8 cellular contexts compared by ENCODE assay signal in the genomic region with DNA sequence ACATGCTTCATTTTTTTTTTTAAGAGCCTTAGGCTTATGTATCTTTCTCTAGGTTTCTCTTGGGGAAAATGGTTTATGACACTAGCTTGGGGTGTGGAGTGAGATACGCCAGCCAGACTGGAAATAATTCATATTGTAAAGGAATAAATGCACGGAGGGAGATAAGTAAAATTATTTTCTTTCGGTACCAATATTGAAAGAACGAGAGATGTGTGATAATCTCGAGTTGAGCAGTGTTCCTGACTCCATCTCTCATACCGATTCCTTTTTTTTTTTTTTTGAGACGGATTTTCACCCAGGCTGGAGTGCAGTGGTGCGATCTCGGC. TPM values are rescaled to one million over a fixed set of nuclear protein-coding genes. Genes with fewer than 3 reads are reported as not detected.
DNase-seq lines count a peak whose midpoint lies in the region; ATAC-seq and TF ChIP-seq lines count a peak whose summit lies in the region.

No MANE protein-coding gene starts in this region.

- no peak for ATAC-seq in activated B cell treated with CpG ODN at 0.5 μM for 24 hours (ENCODE audit: low read depth)
- ATAC-seq in HG03135 (IDR thresholded peaks at IDR 0.05; ENCODE audit: unreplicated experiment), result no peak
- no peak for ATAC-seq in HG02588 (IDR thresholded peaks at IDR 0.05; ENCODE audit: unreplicated experiment)

- peak overlapping the region; percentile 90 for H3K9ac ChIP-seq in skeletal muscle satellite cell (ENCODE audit: low read depth, low read length)

- H3K4me1 Mint-ChIP-seq in activated B cell treated with CpG ODN at 0.5 μM for 24 hours, result peaks cover 60% of the 10 kb centered on the region
- H3K4me1 Mint-ChIP-seq in glutamatergic neuron (ENCODE audit: low read depth, unreplicated experiment), result peaks cover 39% of the 10 kb centered on the region

- H3K36me3 Mint-ChIP-seq in activated B cell treated with CpG ODN at 0.5 μM for 24 hours (ENCODE audit: low read depth) (peaks cover 17% of the 10 kb centered on the region), glutamatergic neuron (ENCODE audit: unreplicated experiment) (no peaks in the 10 kb centered on the region)

- DNase-seq in HAP-1 (ENCODE audit: low spot score in 2 of 2), result no peak
- no peak for DNase-seq in activated B cell treated with CpG ODN at 0.5 μM for 24 hours
- no peak for DNase-seq in glutamatergic neuron
- no peak for DNase-seq in retina
- no peak for DNase-seq in activated effector memory CD4-positive, alpha-beta T cell treated with Interleukin-2 at 50 U/mL for 16 hours

- H3K4me3 Mint-ChIP-seq in activated B cell treated with CpG ODN at 0.5 μM for 24 hours (peak overlapping the region; percentile 98), glutamatergic neuron (ENCODE audit: unreplicated experiment) (peak overlapping the region; percentile 100)

- CTCF ChIA-PET in activated B cell treated with CpG ODN at 0.5 μM for 24 hours (lab: Charles Lee), result no interaction called here

- no peak for TF ChIP-seq CTCF in activated B cell treated with CpG ODN at 0.5 μM for 24 hours (IDR thresholded peaks at IDR 0.05)
- TF ChIP-seq CTCF in glutamatergic neuron (IDR thresholded peaks at IDR 0.05; ENCODE audit: partially characterized antibody, unreplicated experiment), result no peak

- no peaks in the 10 kb centered on the region for H3K27me3 Mint-ChIP-seq in activated B cell treated with CpG ODN at 0.5 μM for 24 hours
- H3K27me3 Mint-ChIP-seq in glutamatergic neuron (ENCODE audit: unreplicated experiment), result peaks cover 8% of the 10 kb centered on the region

- intact Hi-C loops in activated B cell treated with CpG ODN at 0.5 μM for 24 hours (cut with micrococcal nuclease), result loop anchor here (2.0 to 5.0 kb wide), 3 partner anchors 33 to 1360 kb away; a partner anchor contains a TSS

- peak overlapping the region; percentile 98 for H3K27ac Mint-ChIP-seq in activated B cell treated with CpG ODN at 0.5 μM for 24 hours
- peak overlapping the region; percentile 99 for H3K27ac Mint-ChIP-seq in glutamatergic neuron (ENCODE audit: unreplicated experiment)

- in situ Hi-C loops in HAP-1 (cut with MboI; ENCODE audit: low sequenced_read_pairs), result no loop called here

- no peaks in the 10 kb centered on the region for H3K9me3 ChIP-seq in HAP-1
- H3K9me3 ChIP-seq in skeletal muscle satellite cell (replicated peaks; ENCODE audit: low read length), result no peaks in the 10 kb centered on the region

- POLR2A ChIA-PET in activated B cell treated with CpG ODN at 0.5 μM for 24 hours (lab: Charles Lee), result no interaction called here

- H3K4me1 ChIP-seq in HAP-1 (peaks cover 12% of the 10 kb centered on the region), skeletal muscle satellite cell (ENCODE audit: control insufficient read depth, insufficient read depth, low read length) (peaks cover 34% of the 10 kb centered on the region)

- H3K36me3 ChIP-seq in HAP-1 (replicated peaks), result peaks cover 15% of the 10 kb centered on the region; the same call in 1 of the 2 replicates
- H3K36me3 ChIP-seq in skeletal muscle satellite cell (ENCODE audit: insufficient read depth, low read length), result no peaks in the 10 kb centered on the region

- H3K4me2 ChIP-seq in skeletal muscle satellite cell (ENCODE audit: low read length), result peak overlapping the region; percentile 95

- peak overlapping the region; percentile 70 for H3K4me3 ChIP-seq in HAP-1
- H3K4me3 ChIP-seq in skeletal muscle satellite cell (ENCODE audit: low read length), result peak overlapping the region; percentile 98

- H3K9me3 Mint-ChIP-seq in activated B cell treated with CpG ODN at 0.5 μM for 24 hours (no peaks in the 10 kb centered on the region), glutamatergic neuron (ENCODE audit: unreplicated experiment) (peaks cover 9% of the 10 kb centered on the region)

- H3K27me3 ChIP-seq in HAP-1 (ENCODE audit: low read depth) (no peaks in the 10 kb centered on the region), skeletal muscle satellite cell (ENCODE audit: control insufficient read depth, insufficient read depth, low read length) (no peaks in the 10 kb centered on the region)

RNA-seq across cellular contexts. Expression of a gene that starts 1.3 kb away (rescaled TPM):
- total RNA-seq in activated B cell treated with CpG ODN at 0.5 μM for 24 hours, result 42.6 and 45.9 TPM in 2 replicates
- total RNA-seq in glutamatergic neuron (ENCODE audit: unreplicated experiment), result 91.7 TPM
- 51.3 and 58.8 TPM in 2 replicates for total RNA-seq in skeletal muscle satellite cell (2012; rRNA removed)
